Comparison of ENCODE assay signal across 8 cellular contexts in the genomic region with DNA sequence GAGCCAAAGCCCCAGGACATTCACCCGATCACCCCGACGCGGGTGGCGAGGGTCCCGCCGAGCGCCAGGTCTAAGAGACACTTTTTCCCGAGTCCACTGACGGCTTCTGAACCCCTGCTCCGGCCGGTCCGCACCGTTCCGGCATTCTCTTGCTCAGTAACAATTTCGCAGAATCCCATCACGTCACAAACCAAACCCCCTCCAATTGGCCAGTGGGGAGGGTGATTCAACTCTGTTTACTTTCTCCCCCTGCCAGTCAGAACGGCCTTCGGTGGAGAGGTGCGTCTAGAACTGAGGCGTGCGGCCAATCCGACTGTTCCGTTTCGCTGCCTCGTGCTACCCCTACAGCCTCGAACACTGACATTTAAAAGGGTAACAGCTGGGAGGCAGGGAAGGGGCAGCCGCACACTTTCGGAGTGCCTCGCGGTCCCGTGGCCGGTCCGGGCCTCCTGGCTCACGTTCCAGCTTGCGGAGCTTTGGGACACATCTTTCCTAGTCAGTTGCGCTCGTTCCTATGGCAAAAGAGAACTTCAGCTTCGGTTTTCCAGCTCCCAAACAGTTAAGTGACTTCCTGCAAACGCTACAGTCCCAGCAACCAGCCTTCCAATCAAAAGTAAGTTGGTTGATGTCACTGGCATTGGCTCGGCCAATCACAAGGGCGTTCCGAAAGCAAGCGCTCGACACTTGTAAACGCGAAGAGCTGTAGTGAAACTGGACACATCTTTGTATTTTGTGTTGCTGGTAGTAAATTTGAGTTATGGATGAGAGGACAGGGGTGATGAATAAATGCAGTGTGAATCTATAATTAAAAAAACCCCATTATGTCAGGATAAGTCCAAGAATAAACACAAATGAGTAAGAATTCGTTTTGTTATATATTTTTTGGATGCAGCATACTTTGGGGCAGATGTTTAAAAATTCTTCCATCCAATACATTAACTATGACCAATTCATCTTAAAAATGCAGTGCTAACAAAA.
DNase-seq lines count a peak whose midpoint lies in the region; ATAC-seq and FAIRE-seq lines count a peak whose summit lies in the region.

TSS of gene KLF9 (minus strand) at position 860 of the 978 bp plus-strand sequence. CDS start 1,294 bp downstream, outside the sequence.

- H3K4me1 Mint-ChIP-seq in central memory CD8-positive, alpha-beta T cell: peaks cover 46% of the 10 kb centered on the region

- no peaks in the 10 kb centered on the region for H3K27me3 Mint-ChIP-seq in central memory CD8-positive, alpha-beta T cell

- peak within 1 kb of the TSS; percentile 97 for H3K4me3 Mint-ChIP-seq in central memory CD8-positive, alpha-beta T cell

- H3K27ac Mint-ChIP-seq in central memory CD8-positive, alpha-beta T cell (ENCODE audit: low read depth): peak within 1 kb of the TSS; percentile 100

- in situ Hi-C loops in ACHN (cut with HindIII; ENCODE audit: low pct_ligation_motif_present, low pct_unique_long_range_greater_than_20kb, low sequenced_read_pairs): no loop called here

- peak; percentile 60 for ATAC-seq in GM18873 (IDR thresholded peaks at IDR 0.05; ENCODE audit: low FRiP score, unreplicated experiment)
- ATAC-seq in HG03135 (IDR thresholded peaks at IDR 0.05; ENCODE audit: unreplicated experiment): peak; percentile 76
- peak; percentile 79 for ATAC-seq in activated CD4-positive, CD25-positive, alpha-beta regulatory T cell treated with anti-CD3 and anti-CD28 coated beads, Interleukin-2, amount 50 U/mL, for 24 hours
- peak; percentile 86 for ATAC-seq in central memory CD8-positive, alpha-beta T cell (replicated peaks; ENCODE audit: extremely low read depth, poor library complexity, severe bottlenecking)

- FAIRE-seq in islet of Langerhans (lab: Jason Lieb, UNC): peak; percentile 99

- no peaks in the 10 kb centered on the region for H3K9me3 Mint-ChIP-seq in central memory CD8-positive, alpha-beta T cell

- DNase-seq in ACHN (peak; percentile 90), NCI-H345 treated with DMSO at 0.1 percent for 48 hours (lab: John Stamatoyannopoulos, UW; ENCODE audit: unreplicated experiment) (peak; percentile 37)
- peak; percentile 77 to 90 for DNase-seq in central memory CD8-positive, alpha-beta T cell (ENCODE audit: low spot score in 2 of 2)
- DNase-seq in stimulated activated CD4-positive, alpha-beta T cell treated with anti-CD3 and anti-CD28 coated beads, Interleukin-12 subunit alpha, Interleukin-12 subunit beta, amount 100 ng/mL, for 24 hours (ENCODE audit: low read depth in 2 of 2): peak; percentile 74 to 78

- peaks cover 38% of the 10 kb centered on the region for H3K36me3 Mint-ChIP-seq in central memory CD8-positive, alpha-beta T cell (ENCODE audit: insufficient read depth)

Comparison
In these comparisons a context has a peak if more than half of its experiments do, and no peak if none do; other contexts are left out.
1. Peak in every context shown above with its lines: DNase-seq and ATAC-seq.
2. DNase-seq: peak in every context shown above with its lines; median percentile 90 in ACHN; 84 in central memory CD8-positive, alpha-beta T cell; 76 in stimulated activated CD4-positive, alpha-beta T cell treated with anti-CD3 and anti-CD28 coated beads, Interleukin-12 subunit alpha, Interleukin-12 subunit beta, amount 100 ng/mL, for 24 hours; 37 in NCI-H345 treated with DMSO at 0.1 percent for 48 hours.